In genomic region chr22:19885841-19886592, GRCh38 we compare ENCODE assay signal across 1 cellular context.
TF ChIP-seq lines count a peak whose summit lies in the region.

No MANE protein-coding gene starts in this region.

TF ChIP-seq in K562, 482 proteins besides CTCF, POLR2A, EP300 and RAD21 (continues in another document):
- no peak for TF ChIP-seq CBX3 (IDR thresholded peaks at IDR 0.05; ENCODE audit: borderline replicate concordance in 1 of 2, low read length in 2 of 2)
- TF ChIP-seq DACH1 (IDR thresholded peaks at IDR 0.05; ENCODE audit: partially characterized antibody): no peak
- no peak for TF ChIP-seq ZBTB8A (IDR thresholded peaks at IDR 0.05; ENCODE audit: partially characterized antibody)
- TF ChIP-seq ILK (tag; IDR thresholded peaks at IDR 0.05; ENCODE audit: borderline replicate concordance, low read depth): no peak
- 0 out of 2 replicates have a peak, but pooled peaks have one; percentile 35 for TF ChIP-seq ERF (CRISPR knock-in tag; IDR thresholded peaks at IDR 0.05)
- 0 out of 2 replicates have a peak, but pooled peaks have one; percentile 25 for TF ChIP-seq ZNF57 (CRISPR knock-in tag; IDR thresholded peaks at IDR 0.05)
- TF ChIP-seq NR1H2 (CRISPR knock-in tag; IDR thresholded peaks at IDR 0.05): no peak
- TF ChIP-seq IRF2 (CRISPR knock-in tag; IDR thresholded peaks at IDR 0.05): no peak
- no peak for TF ChIP-seq ZNF354B (CRISPR knock-in tag; IDR thresholded peaks at IDR 0.05)
- TF ChIP-seq DDX20 (tag; IDR thresholded peaks at IDR 0.05; ENCODE audit: low read depth): no peak
- TF ChIP-seq SAFB2 (IDR thresholded peaks at IDR 0.05; ENCODE audit: borderline replicate concordance, low read depth, low read length, severe bottlenecking): no peak
- 0 out of 2 replicates have a peak, but pooled peaks have one; percentile 18 for TF ChIP-seq PHF8 (IDR thresholded peaks at IDR 0.05; ENCODE audit: borderline replicate concordance, low read length)
- no peak for TF ChIP-seq KLF10 (CRISPR knock-in tag; IDR thresholded peaks at IDR 0.05)
- no peak for TF ChIP-seq RB1 (IDR thresholded peaks at IDR 0.05; ENCODE audit: low read depth)
- TF ChIP-seq ZBTB12 (CRISPR knock-in tag; IDR thresholded peaks at IDR 0.05): no peak
- no peak for TF ChIP-seq ZBED1 (IDR thresholded peaks at IDR 0.05)
- TF ChIP-seq ZNF583 (CRISPR knock-in tag; IDR thresholded peaks at IDR 0.05): 0 out of 2 replicates have a peak, but pooled peaks have one; percentile 21
- TF ChIP-seq DNMT1 (IDR thresholded peaks at IDR 0.05): 0 out of 2 replicates have a peak, but pooled peaks have one; percentile 31
- TF ChIP-seq ZNF316 (IDR thresholded peaks at IDR 0.05): no peak
- no peak for TF ChIP-seq ZNF444 (CRISPR knock-in tag; IDR thresholded peaks at IDR 0.05)
- no peak for TF ChIP-seq GTF2E2 (tag; IDR thresholded peaks at IDR 0.05)
- no peak for TF ChIP-seq ZNF174 (CRISPR knock-in tag; IDR thresholded peaks at IDR 0.05)
- no peak for TF ChIP-seq HNRNPH1 (optimal IDR thresholded peaks at IDR 0.05; ENCODE audit: low read depth, low read length)
- TF ChIP-seq, protein P1, sequence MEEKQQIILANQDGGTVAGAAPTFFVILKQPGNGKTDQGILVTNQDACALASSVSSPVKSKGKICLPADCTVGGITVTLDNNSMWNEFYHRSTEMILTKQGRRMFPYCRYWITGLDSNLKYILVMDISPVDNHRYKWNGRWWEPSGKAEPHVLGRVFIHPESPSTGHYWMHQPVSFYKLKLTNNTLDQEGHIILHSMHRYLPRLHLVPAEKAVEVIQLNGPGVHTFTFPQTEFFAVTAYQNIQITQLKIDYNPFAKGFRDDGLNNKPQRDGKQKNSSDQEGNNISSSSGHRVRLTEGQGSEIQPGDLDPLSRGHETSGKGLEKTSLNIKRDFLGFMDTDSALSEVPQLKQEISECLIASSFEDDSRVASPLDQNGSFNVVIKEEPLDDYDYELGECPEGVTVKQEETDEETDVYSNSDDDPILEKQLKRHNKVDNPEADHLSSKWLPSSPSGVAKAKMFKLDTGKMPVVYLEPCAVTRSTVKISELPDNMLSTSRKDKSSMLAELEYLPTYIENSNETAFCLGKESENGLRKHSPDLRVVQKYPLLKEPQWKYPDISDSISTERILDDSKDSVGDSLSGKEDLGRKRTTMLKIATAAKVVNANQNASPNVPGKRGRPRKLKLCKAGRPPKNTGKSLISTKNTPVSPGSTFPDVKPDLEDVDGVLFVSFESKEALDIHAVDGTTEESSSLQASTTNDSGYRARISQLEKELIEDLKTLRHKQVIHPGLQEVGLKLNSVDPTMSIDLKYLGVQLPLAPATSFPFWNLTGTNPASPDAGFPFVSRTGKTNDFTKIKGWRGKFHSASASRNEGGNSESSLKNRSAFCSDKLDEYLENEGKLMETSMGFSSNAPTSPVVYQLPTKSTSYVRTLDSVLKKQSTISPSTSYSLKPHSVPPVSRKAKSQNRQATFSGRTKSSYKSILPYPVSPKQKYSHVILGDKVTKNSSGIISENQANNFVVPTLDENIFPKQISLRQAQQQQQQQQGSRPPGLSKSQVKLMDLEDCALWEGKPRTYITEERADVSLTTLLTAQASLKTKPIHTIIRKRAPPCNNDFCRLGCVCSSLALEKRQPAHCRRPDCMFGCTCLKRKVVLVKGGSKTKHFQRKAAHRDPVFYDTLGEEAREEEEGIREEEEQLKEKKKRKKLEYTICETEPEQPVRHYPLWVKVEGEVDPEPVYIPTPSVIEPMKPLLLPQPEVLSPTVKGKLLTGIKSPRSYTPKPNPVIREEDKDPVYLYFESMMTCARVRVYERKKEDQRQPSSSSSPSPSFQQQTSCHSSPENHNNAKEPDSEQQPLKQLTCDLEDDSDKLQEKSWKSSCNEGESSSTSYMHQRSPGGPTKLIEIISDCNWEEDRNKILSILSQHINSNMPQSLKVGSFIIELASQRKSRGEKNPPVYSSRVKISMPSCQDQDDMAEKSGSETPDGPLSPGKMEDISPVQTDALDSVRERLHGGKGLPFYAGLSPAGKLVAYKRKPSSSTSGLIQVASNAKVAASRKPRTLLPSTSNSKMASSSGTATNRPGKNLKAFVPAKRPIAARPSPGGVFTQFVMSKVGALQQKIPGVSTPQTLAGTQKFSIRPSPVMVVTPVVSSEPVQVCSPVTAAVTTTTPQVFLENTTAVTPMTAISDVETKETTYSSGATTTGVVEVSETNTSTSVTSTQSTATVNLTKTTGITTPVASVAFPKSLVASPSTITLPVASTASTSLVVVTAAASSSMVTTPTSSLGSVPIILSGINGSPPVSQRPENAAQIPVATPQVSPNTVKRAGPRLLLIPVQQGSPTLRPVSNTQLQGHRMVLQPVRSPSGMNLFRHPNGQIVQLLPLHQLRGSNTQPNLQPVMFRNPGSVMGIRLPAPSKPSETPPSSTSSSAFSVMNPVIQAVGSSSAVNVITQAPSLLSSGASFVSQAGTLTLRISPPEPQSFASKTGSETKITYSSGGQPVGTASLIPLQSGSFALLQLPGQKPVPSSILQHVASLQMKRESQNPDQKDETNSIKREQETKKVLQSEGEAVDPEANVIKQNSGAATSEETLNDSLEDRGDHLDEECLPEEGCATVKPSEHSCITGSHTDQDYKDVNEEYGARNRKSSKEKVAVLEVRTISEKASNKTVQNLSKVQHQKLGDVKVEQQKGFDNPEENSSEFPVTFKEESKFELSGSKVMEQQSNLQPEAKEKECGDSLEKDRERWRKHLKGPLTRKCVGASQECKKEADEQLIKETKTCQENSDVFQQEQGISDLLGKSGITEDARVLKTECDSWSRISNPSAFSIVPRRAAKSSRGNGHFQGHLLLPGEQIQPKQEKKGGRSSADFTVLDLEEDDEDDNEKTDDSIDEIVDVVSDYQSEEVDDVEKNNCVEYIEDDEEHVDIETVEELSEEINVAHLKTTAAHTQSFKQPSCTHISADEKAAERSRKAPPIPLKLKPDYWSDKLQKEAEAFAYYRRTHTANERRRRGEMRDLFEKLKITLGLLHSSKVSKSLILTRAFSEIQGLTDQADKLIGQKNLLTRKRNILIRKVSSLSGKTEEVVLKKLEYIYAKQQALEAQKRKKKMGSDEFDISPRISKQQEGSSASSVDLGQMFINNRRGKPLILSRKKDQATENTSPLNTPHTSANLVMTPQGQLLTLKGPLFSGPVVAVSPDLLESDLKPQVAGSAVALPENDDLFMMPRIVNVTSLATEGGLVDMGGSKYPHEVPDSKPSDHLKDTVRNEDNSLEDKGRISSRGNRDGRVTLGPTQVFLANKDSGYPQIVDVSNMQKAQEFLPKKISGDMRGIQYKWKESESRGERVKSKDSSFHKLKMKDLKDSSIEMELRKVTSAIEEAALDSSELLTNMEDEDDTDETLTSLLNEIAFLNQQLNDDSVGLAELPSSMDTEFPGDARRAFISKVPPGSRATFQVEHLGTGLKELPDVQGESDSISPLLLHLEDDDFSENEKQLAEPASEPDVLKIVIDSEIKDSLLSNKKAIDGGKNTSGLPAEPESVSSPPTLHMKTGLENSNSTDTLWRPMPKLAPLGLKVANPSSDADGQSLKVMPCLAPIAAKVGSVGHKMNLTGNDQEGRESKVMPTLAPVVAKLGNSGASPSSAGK (IDR thresholded peaks at IDR 0.05): no peak
- TF ChIP-seq MLLT1 (IDR thresholded peaks at IDR 0.05): no peak
- no peak for TF ChIP-seq EHMT2 (IDR thresholded peaks at IDR 0.05)
- peak; percentile 41 for TF ChIP-seq POLR2G (IDR thresholded peaks at IDR 0.05; ENCODE audit: low read depth, low read length)
- no peak for TF ChIP-seq SNAPC5 (CRISPR knock-in tag; IDR thresholded peaks at IDR 0.05)
- TF ChIP-seq E2F5 (CRISPR knock-in tag; IDR thresholded peaks at IDR 0.05): no peak
- no peak for TF ChIP-seq JUND (IDR thresholded peaks at IDR 0.05; ENCODE audit: borderline replicate concordance, low read depth, low read length)
- no peak for TF ChIP-seq JUND (tag; IDR thresholded peaks at IDR 0.05; ENCODE audit: borderline replicate concordance, low read depth, low read length)
- TF ChIP-seq, protein P2, sequence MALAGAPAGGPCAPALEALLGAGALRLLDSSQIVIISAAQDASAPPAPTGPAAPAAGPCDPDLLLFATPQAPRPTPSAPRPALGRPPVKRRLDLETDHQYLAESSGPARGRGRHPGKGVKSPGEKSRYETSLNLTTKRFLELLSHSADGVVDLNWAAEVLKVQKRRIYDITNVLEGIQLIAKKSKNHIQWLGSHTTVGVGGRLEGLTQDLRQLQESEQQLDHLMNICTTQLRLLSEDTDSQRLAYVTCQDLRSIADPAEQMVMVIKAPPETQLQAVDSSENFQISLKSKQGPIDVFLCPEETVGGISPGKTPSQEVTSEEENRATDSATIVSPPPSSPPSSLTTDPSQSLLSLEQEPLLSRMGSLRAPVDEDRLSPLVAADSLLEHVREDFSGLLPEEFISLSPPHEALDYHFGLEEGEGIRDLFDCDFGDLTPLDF (CRISPR knock-in tag; IDR thresholded peaks at IDR 0.05): 0 out of 2 replicates have a peak, but pooled peaks have one; percentile 49
- TF ChIP-seq, protein P3, sequence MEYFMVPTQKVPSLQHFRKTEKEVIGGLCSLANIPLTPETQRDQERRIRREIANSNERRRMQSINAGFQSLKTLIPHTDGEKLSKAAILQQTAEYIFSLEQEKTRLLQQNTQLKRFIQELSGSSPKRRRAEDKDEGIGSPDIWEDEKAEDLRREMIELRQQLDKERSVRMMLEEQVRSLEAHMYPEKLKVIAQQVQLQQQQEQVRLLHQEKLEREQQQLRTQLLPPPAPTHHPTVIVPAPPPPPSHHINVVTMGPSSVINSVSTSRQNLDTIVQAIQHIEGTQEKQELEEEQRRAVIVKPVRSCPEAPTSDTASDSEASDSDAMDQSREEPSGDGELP (CRISPR knock-in tag; IDR thresholded peaks at IDR 0.05; ENCODE audit: borderline replicate concordance): no peak
- no peak for TF ChIP-seq POLR2AphosphoS5 (IDR thresholded peaks at IDR 0.05; ENCODE audit: control insufficient read depth, insufficient read depth, low read depth, low read length)
- peak; percentile 21 for TF ChIP-seq HNRNPLL (IDR thresholded peaks at IDR 0.05; ENCODE audit: low read depth, low read length, poor library complexity, severe bottlenecking)
- no peak for TF ChIP-seq SIRT6 (IDR thresholded peaks at IDR 0.05; ENCODE audit: low read depth, low read length)
- TF ChIP-seq NFE2 (IDR thresholded peaks at IDR 0.05; ENCODE audit: low read depth): no peak
- TF ChIP-seq, protein P4, sequence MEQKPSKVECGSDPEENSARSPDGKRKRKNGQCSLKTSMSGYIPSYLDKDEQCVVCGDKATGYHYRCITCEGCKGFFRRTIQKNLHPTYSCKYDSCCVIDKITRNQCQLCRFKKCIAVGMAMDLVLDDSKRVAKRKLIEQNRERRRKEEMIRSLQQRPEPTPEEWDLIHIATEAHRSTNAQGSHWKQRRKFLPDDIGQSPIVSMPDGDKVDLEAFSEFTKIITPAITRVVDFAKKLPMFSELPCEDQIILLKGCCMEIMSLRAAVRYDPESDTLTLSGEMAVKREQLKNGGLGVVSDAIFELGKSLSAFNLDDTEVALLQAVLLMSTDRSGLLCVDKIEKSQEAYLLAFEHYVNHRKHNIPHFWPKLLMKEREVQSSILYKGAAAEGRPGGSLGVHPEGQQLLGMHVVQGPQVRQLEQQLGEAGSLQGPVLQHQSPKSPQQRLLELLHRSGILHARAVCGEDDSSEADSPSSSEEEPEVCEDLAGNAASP (IDR thresholded peaks at IDR 0.05): no peak
- no peak for TF ChIP-seq POU5F1 (IDR thresholded peaks at IDR 0.05; ENCODE audit: borderline replicate concordance, low read depth, low read length, partially characterized antibody)
- TF ChIP-seq SMARCA5 (IDR thresholded peaks at IDR 0.05): no peak
- no peak for TF ChIP-seq PYGO2 (tag; IDR thresholded peaks at IDR 0.05)
